ENCODE assay signal across 8 cellular contexts in the genomic region with DNA sequence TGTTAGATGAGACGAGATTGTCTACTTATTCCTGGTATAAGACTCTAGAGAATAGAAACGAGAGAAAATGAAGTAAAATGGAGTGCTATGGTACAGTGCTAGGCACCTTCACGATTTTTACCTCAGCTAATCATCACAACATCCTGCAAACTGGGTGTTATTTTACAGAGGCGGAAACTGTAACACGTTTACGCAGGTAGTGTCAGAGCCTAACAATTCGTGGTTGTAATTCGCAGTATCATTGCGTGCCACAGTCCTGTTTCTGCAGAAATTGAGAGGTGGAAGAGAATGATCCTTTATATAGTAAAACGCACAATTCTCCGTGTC. TPM values are rescaled to one million over a fixed set of nuclear protein-coding genes. Genes with fewer than 3 reads are reported as not detected.
DNase-seq lines count a peak whose midpoint lies in the region; ATAC-seq, FAIRE-seq and TF ChIP-seq lines count a peak whose summit lies in the region.

No MANE protein-coding gene starts in this region.

- H3K27ac ChIP-seq in GM12878 (ENCODE audit: control insufficient read depth, insufficient read depth) (peak overlapping the region; percentile 44), left lung (peak overlapping the region; percentile 73 to 78), thoracic aorta (peak overlapping the region; percentile 43 to 44)

- no peaks in the 10 kb centered on the region for H3K36me3 ChIP-seq in HAP-1 (replicated peaks)
- H3K36me3 ChIP-seq in GM12878 (ENCODE audit: control insufficient read depth in 2 of 2, insufficient read depth in 2 of 2, low read length in 1 of 2): no peaks in the 10 kb centered on the region
- H3K36me3 ChIP-seq in left lung: no peaks in the 10 kb centered on the region
- no peaks in the 10 kb centered on the region for H3K36me3 ChIP-seq in thoracic aorta

- peak; percentile 74 for ATAC-seq in GM12878
- ATAC-seq in left lung: peak; percentile 85
- ATAC-seq in thoracic aorta (ENCODE audit: insufficient number of reproducible peaks, low FRiP score, low read depth): peak; percentile 60

- no peaks in the 10 kb centered on the region for H4K20me1 ChIP-seq in GM12878 (ENCODE audit: control insufficient read depth, insufficient read depth)

- CTCF ChIA-PET in GM12878 (lab: Yijun Ruan, JAX): no interaction called here

- RAD21 ChIA-PET in GM12878 (lab: Charles Lee; ENCODE audit: unreplicated experiment): interaction anchor here (1.0 kb wide), 1 partner anchor 283 kb away, joined by 4 read pairs; no protein-coding TSS in a partner anchor

- no peak overlapping the region; the same call in 1 of the 2 replicates for H3K9ac ChIP-seq in GM12878 (ENCODE audit: control insufficient read depth, insufficient read depth, low read length)

- SMC1A ChIA-PET in GM12878 (lab: Charles Lee; ENCODE audit: uncharacterized antibody, unreplicated experiment): interaction anchor here (0.9 to 2.1 kb wide), 8 partner anchors 8 to 432 kb away, joined by 3 to 4 read pairs (median 3); no protein-coding TSS in a partner anchor

- no peaks in the 10 kb centered on the region for H3K27me3 ChIP-seq in HAP-1 (ENCODE audit: low read depth)
- no peaks in the 10 kb centered on the region; a peak in 1 of 4 replicates for H3K27me3 ChIP-seq in GM12878 (replicated peaks in 1 of 2; ENCODE audit: control insufficient read depth in 2 of 2, insufficient read depth in 2 of 2, low read length in 1 of 2)
- H3K27me3 ChIP-seq in left lung: no peaks in the 10 kb centered on the region
- H3K27me3 ChIP-seq in thoracic aorta (replicated peaks; ENCODE audit: insufficient read depth): no peaks in the 10 kb centered on the region

- POLR2A ChIA-PET in GM12878 (lab: Charles Lee): interaction anchor here (1.0 to 1.5 kb wide), 2 partner anchors 8 to 277 kb away, joined by 4 to 5 read pairs; a partner anchor contains a TSS

- H3K4me1 ChIP-seq in HAP-1 (peaks cover 10% of the 10 kb centered on the region; the same call in 1 of the 2 replicates), GM12878 (ENCODE audit: control insufficient read depth, insufficient read depth, low read length) (peaks cover 4% of the 10 kb centered on the region; the same call in 1 of the 2 replicates), left lung (peaks cover 8 to 16% of the 10 kb centered on the region in 2 donors), thoracic aorta (ENCODE audit: control insufficient read depth in 1 of 2, low read depth in 2 of 2) (peaks cover 6 to 13% of the 10 kb centered on the region in 2 donors)

- DNase-seq in NCI-H2196 treated with DMSO at 0.1 percent for 48 hours (lab: John Stamatoyannopoulos, UW; ENCODE audit: unreplicated experiment): peak; percentile 57
- no peak for DNase-seq in NCI-H2196 (lab: John Stamatoyannopoulos, UW; ENCODE audit: unreplicated experiment)
- DNase-seq in HAP-1 (ENCODE audit: low spot score in 2 of 2): no peak
- DNase-seq in NCI-H1417 treated with DMSO at 0.1 percent for 48 hours (lab: John Stamatoyannopoulos, UW): peak; percentile 85
- no peak for DNase-seq in GM12878 (ENCODE audit: low read depth, low spot score)
- DNase-seq in left lung: no peak
- DNase-seq in thoracic aorta (ENCODE audit: low spot score): no peak
- DNase-seq in RPMI8226: no peak

- BruUV-seq in GM12878 (replicated peaks; lab: Mats Ljungman, UMichigan): no TSS peak

- TF ChIP-seq EP300 in GM12878 (IDR thresholded peaks at IDR 0.05; ENCODE audit: borderline replicate concordance in 1 of 2, control insufficient read depth in 1 of 2, low read depth in 2 of 2, low read length in 2 of 2): no peak

- intact Hi-C loops in GM12878 (cut with micrococcal nuclease; ENCODE audit: unreplicated experiment) (no loop called here), left lung (cut with DNase I) (no loop called here)

- WGBS in GM12878 (ENCODE audit: insufficient coverage, insufficient replicate concordance, low lambda C conversion rate, missing lambda C conversion rate): 4% methylated on average over 11 of the region's 11 CpGs

- no peak for TF ChIP-seq POLR2A in GM12878 (IDR thresholded peaks at IDR 0.05; ENCODE audit: low read depth, low read length)

- H3K9me3 ChIP-seq in HAP-1 (no peaks in the 10 kb centered on the region), GM12878 (replicated peaks; ENCODE audit: control insufficient read depth, insufficient read depth, low read length) (no peaks in the 10 kb centered on the region), left lung (no peaks in the 10 kb centered on the region), thoracic aorta (no peaks in the 10 kb centered on the region)

- H2AFZ ChIP-seq in GM12878 (ENCODE audit: control insufficient read depth, low read depth, low read length): peak overlapping the region; percentile 100

- TF ChIP-seq RAD21 in GM12878 (IDR thresholded peaks at IDR 0.05; ENCODE audit: insufficient read depth, low read depth, low read length): no peak

- 0 out of 6 replicates have a peak, but pooled peaks of 1 of the 3 experiments have one; percentile 14 for TF ChIP-seq CTCF in GM12878 (IDR thresholded peaks at IDR 0.05 in 2 of 3, conservative IDR thresholded peaks at IDR 0.05 in 1 of 3; ENCODE audit: control insufficient read depth in 2 of 3, extremely low read depth in 1 of 3, insufficient read depth in 1 of 3, low read depth in 3 of 3, low read length in 3 of 3)
- TF ChIP-seq CTCF in left lung (IDR thresholded peaks at IDR 0.05): no peak
- TF ChIP-seq CTCF in thoracic aorta (IDR thresholded peaks at IDR 0.05): no peak

- no peaks in the 10 kb centered on the region for H3K79me2 ChIP-seq in GM12878 (ENCODE audit: control insufficient read depth, insufficient read depth, low read length)

- no peak for FAIRE-seq in GM12878 (lab: Jason Lieb, UNC)

- peak overlapping the region; percentile 87 for H3K4me3 ChIP-seq in HAP-1
- peak overlapping the region; percentile 74 for H3K4me3 ChIP-seq in GM12878
- H3K4me3 ChIP-seq in left lung: peak overlapping the region; percentile 63 to 83
- H3K4me3 ChIP-seq in thoracic aorta: peak overlapping the region; percentile 84

- in situ Hi-C loops in HAP-1 (cut with MboI; ENCODE audit: low sequenced_read_pairs) (no loop called here), GM12878 (cut with MboI) (loop anchor here (10.0 kb wide), 1 partner anchor 431 kb away; no protein-coding TSS in a partner anchor)

- peak overlapping the region; percentile 99 for H3K4me2 ChIP-seq in GM12878 (ENCODE audit: control insufficient read depth, insufficient read depth)

TF ChIP-seq in GM12878, 131 proteins besides CTCF, POLR2A, EP300 and RAD21 (continues in another document):
- no peak for TF ChIP-seq ZBED1 (IDR thresholded peaks at IDR 0.05; ENCODE audit: borderline replicate concordance)
- 0 out of 2 replicates have a peak, but pooled peaks have one; percentile 42 for TF ChIP-seq NFIC (IDR thresholded peaks at IDR 0.05; ENCODE audit: low read depth, low read length)
- peak; percentile 78; the same call in 1 of the 2 replicates for TF ChIP-seq PML (IDR thresholded peaks at IDR 0.05; ENCODE audit: low read length)
- TF ChIP-seq MTA3 (IDR thresholded peaks at IDR 0.05; ENCODE audit: borderline replicate concordance, low read length): no peak; the same call in 1 of the 2 replicates
- TF ChIP-seq, protein P1, sequence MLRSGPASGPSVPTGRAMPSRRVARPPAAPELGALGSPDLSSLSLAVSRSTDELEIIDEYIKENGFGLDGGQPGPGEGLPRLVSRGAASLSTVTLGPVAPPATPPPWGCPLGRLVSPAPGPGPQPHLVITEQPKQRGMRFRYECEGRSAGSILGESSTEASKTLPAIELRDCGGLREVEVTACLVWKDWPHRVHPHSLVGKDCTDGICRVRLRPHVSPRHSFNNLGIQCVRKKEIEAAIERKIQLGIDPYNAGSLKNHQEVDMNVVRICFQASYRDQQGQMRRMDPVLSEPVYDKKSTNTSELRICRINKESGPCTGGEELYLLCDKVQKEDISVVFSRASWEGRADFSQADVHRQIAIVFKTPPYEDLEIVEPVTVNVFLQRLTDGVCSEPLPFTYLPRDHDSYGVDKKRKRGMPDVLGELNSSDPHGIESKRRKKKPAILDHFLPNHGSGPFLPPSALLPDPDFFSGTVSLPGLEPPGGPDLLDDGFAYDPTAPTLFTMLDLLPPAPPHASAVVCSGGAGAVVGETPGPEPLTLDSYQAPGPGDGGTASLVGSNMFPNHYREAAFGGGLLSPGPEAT (IDR thresholded peaks at IDR 0.05; ENCODE audit: low read depth): no peak
- no peak for TF ChIP-seq WRNIP1 (IDR thresholded peaks at IDR 0.05; ENCODE audit: borderline replicate concordance, low read depth, low read length)
- TF ChIP-seq STAT3 (IDR thresholded peaks at IDR 0.05; ENCODE audit: low read depth, low read length): no peak
- TF ChIP-seq, protein P2, sequence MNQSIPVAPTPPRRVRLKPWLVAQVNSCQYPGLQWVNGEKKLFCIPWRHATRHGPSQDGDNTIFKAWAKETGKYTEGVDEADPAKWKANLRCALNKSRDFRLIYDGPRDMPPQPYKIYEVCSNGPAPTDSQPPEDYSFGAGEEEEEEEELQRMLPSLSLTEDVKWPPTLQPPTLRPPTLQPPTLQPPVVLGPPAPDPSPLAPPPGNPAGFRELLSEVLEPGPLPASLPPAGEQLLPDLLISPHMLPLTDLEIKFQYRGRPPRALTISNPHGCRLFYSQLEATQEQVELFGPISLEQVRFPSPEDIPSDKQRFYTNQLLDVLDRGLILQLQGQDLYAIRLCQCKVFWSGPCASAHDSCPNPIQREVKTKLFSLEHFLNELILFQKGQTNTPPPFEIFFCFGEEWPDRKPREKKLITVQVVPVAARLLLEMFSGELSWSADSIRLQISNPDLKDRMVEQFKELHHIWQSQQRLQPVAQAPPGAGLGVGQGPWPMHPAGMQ (IDR thresholded peaks at IDR 0.05; ENCODE audit: borderline replicate concordance): no peak
- TF ChIP-seq SIX5 (IDR thresholded peaks at IDR 0.05; ENCODE audit: low read depth, low read length, severe bottlenecking): no peak

RNA-seq across cellular contexts. Expression of a gene that starts 0.4 kb away (rescaled TPM):
- total RNA-seq in GM12878 (2013; cell fraction: nucleolus; rRNA removed): 28.1 and 31.2 TPM in 2 replicates
- total RNA-seq in GM12878 (2014; rRNA removed): 2.0 and 3.2 TPM in 2 replicates
- 2.7 and 2.9 TPM in 2 replicates for total RNA-seq in GM12878 (2014; rRNA removed; fragmentation: Illumina TruSeq; extraction: Trizol)
- total RNA-seq in GM12878 (2021): 1.6 and 2.1 TPM in 2 replicates
- 0.91 TPM for polyA plus RNA-seq in GM12878 (2011; ENCODE audit: low read depth)
- 3.9 and 5.0 TPM in 2 replicates for polyA plus RNA-seq in GM12878 (2011; rRNA removed)
- polyA plus RNA-seq in GM12878 (2011; cell fraction: cytosol; rRNA removed): 1.1 and 1.3 TPM in 2 replicates
- 3.2 and 3.6 TPM in 2 replicates for polyA plus RNA-seq in GM12878 (2011; cell fraction: nucleus; rRNA removed)
- polyA plus RNA-seq in GM12878 (2012): 0.68 and 1.7 TPM in 2 replicates
- 1.8 and 1.9 TPM in 2 replicates for polyA plus RNA-seq in GM12878 (2014; fragmentation: Illumina TruSeq; extraction: Trizol)
- polyA plus RNA-seq in GM12878 (2014; fragmentation: Nextera tagmentation; extraction: Ambion mirVana): under 1 TPM; 0.29 to 0.53 TPM
- polyA plus RNA-seq in GM12878 (2014; rRNA removed): 1.1 and 1.9 TPM in 2 replicates
- 1 to 10 TPM; 2.5 TPM for polyA plus RNA-seq in GM12878 (2016; fragmentation: Nextera tagmentation; extraction: Ambion mirVana)
- polyA minus RNA-seq in GM12878 (2011; rRNA and poly(A)+ RNA removed): 4.3 and 5.8 TPM in 2 replicates
- 0.83 TPM in 1 of 2 replicates, not detected in the other for polyA minus RNA-seq in GM12878 (2011; cell fraction: cytosol; rRNA and poly(A)+ RNA removed)
- 6.8 and 9.9 TPM in 2 replicates for polyA minus RNA-seq in GM12878 (2011; cell fraction: nucleus; rRNA and poly(A)+ RNA removed)
- 10 to 100 TPM in 1 of 2 donors, 1 to 10 TPM in 1; 9.5 to 14.3 TPM for total RNA-seq in left lung
- total RNA-seq in thoracic aorta: 10 to 100 TPM in 1 of 2 donors, 1 to 10 TPM in 1; 9.1 to 19.4 TPM

Comparison
In these comparisons a context has a peak if more than half of its experiments do, and no peak if none do; other contexts are left out.
1. DNase-seq: peak in NCI-H2196 treated with DMSO at 0.1 percent for 48 hours (single experiment) and NCI-H1417 treated with DMSO at 0.1 percent for 48 hours (single experiment); none in NCI-H2196 (single experiment), HAP-1 (0 of 2), GM12878 (single experiment), left lung (0 of 2), thoracic aorta (single experiment) and RPMI8226 (single experiment).
2. Peak in every context shown above with its lines, with median percentiles within 50 percentile points of each other: H3K4me3 ChIP-seq, ATAC-seq and H3K27ac ChIP-seq.